8 cellular contexts compared by ENCODE assay signal in the genomic region with DNA sequence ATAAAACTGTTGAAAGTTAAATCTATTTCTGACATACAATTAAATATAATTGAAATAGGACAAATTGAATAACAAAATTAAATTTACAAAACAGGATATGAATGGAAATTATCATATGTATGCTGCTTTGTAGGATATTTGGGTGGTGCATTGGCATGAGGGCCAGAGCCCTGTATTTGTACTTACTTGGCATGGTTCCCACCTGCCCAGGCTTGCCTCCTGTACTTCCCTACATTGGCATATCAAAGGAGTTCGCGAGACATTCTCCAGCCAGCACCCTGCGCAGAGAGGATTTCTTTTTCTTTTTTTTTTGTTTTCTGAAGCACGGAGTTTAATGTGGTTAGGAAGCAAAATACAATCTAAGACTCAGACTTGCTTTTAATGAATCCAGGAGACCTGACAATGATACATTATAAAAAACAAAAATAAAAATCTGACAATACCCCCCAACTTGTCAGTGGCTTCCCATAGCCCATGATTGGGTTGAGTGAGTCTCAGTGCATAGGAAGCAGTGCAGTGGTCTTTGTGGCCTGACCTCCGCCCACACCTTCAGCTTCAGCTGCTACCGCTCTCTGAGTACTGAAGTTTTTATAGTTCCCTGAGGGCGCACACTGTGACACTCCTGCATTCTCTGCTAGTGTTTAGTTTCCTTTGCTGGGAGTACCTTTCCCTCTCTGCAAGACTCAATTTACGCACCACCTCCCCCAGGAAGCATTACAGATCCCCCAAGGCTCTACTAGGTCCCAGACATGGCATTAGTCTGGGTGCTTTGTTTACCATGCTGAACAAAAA.
DNase-seq lines count a peak whose midpoint lies in the region; ATAC-seq, FAIRE-seq and TF ChIP-seq lines count a peak whose summit lies in the region.

No MANE protein-coding gene starts in this region.

- peak; percentile 74 for ATAC-seq in GM19328 (IDR thresholded peaks at IDR 0.05; ENCODE audit: unreplicated experiment)
- ATAC-seq in HG03175 (IDR thresholded peaks at IDR 0.05; ENCODE audit: unreplicated experiment): peak; percentile 49
- ATAC-seq in GM18867 (IDR thresholded peaks at IDR 0.05; ENCODE audit: unreplicated experiment): no peak

- TF ChIP-seq POLR2A in Peyer's patch (IDR thresholded peaks at IDR 0.05): no peak

- H3K27me3 ChIP-seq in bronchial epithelial cell (ENCODE audit: control insufficient read depth, insufficient read depth, low read length): no peaks in the 10 kb centered on the region
- no peaks in the 10 kb centered on the region for H3K27me3 ChIP-seq in Peyer's patch

- H3K9me3 ChIP-seq in Peyer's patch: no peaks in the 10 kb centered on the region

- no peak for FAIRE-seq in bronchial epithelial cell (lab: Jason Lieb, UNC)

- H3K36me3 ChIP-seq in bronchial epithelial cell (ENCODE audit: control insufficient read depth, insufficient read depth, low read length): no peaks in the 10 kb centered on the region
- no peaks in the 10 kb centered on the region for H3K36me3 ChIP-seq in Peyer's patch

- no peak overlapping the region for H3K4me3 ChIP-seq in bronchial epithelial cell (ENCODE audit: low read depth, low read length)
- no peak overlapping the region for H3K4me3 ChIP-seq in Peyer's patch

- no peak for TF ChIP-seq CTCF in bronchial epithelial cell (IDR thresholded peaks at IDR 0.05; ENCODE audit: insufficient read depth, low read length, severe bottlenecking)
- TF ChIP-seq CTCF in Peyer's patch (IDR thresholded peaks at IDR 0.05): no peak

- H3K27ac ChIP-seq in Peyer's patch: no peak overlapping the region

- no peaks in the 10 kb centered on the region for H3K4me1 ChIP-seq in Peyer's patch

- DNase-seq in CD1c-positive myeloid dendritic cell (ENCODE audit: extremely low spot score) (peak; percentile 8), bronchial epithelial cell (ENCODE audit: low read depth) (peak; percentile 28), Peyer's patch (no peak), putamen (ENCODE audit: low spot score) (no peak), RKO (ENCODE audit: low spot score) (no peak)

Comparison
In these comparisons a context has a peak if more than half of its experiments do, and no peak if none do; other contexts are left out.
1. DNase-seq: peak in CD1c-positive myeloid dendritic cell (single experiment) and bronchial epithelial cell (single experiment); none in Peyer's patch (0 of 3), putamen (single experiment) and RKO (single experiment).